In the genomic region with DNA sequence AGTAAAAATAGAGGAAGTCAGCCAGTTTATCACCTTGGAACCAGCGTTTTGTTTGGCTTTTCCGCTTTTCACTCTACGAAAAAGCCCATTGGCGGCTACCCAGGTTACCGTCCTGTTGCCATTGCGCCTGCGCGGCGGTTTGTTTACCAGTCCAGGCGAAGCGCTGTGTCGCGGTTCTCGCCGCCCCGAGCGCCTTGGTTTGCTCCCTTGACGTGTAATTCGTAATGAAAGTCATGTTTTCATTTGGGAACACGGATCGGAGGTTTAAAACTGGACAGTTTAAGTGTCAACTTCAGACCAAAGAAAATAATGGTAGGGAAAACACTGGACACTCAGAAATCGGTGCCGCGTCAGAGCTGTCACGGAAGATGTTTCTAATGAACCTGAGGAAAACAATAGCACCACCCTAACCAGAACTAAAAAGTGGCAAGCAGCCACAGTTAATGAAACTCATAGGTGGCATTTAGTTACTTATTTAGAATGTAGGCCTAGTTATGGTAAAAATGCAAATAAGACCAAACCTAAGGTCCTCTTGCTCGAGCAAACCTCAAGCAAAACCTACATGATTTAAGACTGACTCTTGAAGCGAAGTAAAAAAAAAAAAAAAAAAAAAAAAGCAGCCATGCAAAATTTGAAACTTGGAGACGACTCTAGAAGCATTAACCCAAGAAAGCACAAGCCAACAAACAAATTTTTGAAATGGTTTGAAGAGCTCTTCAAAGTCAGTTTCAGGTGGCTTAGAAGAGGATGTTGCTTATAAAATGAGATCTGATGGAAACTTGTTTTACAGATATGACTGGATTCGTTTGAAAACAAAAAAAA, we compare ENCODE assay signal across 1 cellular context.
TF ChIP-seq lines count a peak whose summit lies in the region.

No MANE protein-coding gene starts in this region.

TF ChIP-seq in WTC11, 78 proteins besides CTCF, POLR2A, EP300 and RAD21 (continued from another document):
- TF ChIP-seq, protein P1, sequence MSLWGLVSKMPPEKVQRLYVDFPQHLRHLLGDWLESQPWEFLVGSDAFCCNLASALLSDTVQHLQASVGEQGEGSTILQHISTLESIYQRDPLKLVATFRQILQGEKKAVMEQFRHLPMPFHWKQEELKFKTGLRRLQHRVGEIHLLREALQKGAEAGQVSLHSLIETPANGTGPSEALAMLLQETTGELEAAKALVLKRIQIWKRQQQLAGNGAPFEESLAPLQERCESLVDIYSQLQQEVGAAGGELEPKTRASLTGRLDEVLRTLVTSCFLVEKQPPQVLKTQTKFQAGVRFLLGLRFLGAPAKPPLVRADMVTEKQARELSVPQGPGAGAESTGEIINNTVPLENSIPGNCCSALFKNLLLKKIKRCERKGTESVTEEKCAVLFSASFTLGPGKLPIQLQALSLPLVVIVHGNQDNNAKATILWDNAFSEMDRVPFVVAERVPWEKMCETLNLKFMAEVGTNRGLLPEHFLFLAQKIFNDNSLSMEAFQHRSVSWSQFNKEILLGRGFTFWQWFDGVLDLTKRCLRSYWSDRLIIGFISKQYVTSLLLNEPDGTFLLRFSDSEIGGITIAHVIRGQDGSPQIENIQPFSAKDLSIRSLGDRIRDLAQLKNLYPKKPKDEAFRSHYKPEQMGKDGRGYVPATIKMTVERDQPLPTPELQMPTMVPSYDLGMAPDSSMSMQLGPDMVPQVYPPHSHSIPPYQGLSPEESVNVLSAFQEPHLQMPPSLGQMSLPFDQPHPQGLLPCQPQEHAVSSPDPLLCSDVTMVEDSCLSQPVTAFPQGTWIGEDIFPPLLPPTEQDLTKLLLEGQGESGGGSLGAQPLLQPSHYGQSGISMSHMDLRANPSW (CRISPR knock-in tag; conservative IDR thresholded peaks at IDR 0.05; ENCODE audit: low read depth) = no peak
- TF ChIP-seq ETV6 (CRISPR knock-in tag; IDR thresholded peaks at IDR 0.05) = no peak
- 0 out of 2 replicates have a peak, but pooled peaks have one; percentile 34 for TF ChIP-seq GABPB1 (CRISPR knock-in tag; IDR thresholded peaks at IDR 0.05)
- no peak for TF ChIP-seq NR1H2 (CRISPR knock-in tag; IDR thresholded peaks at IDR 0.05)
- TF ChIP-seq, protein P2, sequence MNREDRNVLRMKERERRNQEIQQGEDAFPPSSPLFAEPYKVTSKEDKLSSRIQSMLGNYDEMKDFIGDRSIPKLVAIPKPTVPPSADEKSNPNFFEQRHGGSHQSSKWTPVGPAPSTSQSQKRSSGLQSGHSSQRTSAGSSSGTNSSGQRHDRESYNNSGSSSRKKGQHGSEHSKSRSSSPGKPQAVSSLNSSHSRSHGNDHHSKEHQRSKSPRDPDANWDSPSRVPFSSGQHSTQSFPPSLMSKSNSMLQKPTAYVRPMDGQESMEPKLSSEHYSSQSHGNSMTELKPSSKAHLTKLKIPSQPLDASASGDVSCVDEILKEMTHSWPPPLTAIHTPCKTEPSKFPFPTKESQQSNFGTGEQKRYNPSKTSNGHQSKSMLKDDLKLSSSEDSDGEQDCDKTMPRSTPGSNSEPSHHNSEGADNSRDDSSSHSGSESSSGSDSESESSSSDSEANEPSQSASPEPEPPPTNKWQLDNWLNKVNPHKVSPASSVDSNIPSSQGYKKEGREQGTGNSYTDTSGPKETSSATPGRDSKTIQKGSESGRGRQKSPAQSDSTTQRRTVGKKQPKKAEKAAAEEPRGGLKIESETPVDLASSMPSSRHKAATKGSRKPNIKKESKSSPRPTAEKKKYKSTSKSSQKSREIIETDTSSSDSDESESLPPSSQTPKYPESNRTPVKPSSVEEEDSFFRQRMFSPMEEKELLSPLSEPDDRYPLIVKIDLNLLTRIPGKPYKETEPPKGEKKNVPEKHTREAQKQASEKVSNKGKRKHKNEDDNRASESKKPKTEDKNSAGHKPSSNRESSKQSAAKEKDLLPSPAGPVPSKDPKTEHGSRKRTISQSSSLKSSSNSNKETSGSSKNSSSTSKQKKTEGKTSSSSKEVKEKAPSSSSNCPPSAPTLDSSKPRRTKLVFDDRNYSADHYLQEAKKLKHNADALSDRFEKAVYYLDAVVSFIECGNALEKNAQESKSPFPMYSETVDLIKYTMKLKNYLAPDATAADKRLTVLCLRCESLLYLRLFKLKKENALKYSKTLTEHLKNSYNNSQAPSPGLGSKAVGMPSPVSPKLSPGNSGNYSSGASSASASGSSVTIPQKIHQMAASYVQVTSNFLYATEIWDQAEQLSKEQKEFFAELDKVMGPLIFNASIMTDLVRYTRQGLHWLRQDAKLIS (CRISPR knock-in tag; IDR thresholded peaks at IDR 0.05; ENCODE audit: borderline replicate concordance) = no peak
- TF ChIP-seq TEAD4 (CRISPR knock-in tag; IDR thresholded peaks at IDR 0.05) = no peak
- TF ChIP-seq, protein P3, sequence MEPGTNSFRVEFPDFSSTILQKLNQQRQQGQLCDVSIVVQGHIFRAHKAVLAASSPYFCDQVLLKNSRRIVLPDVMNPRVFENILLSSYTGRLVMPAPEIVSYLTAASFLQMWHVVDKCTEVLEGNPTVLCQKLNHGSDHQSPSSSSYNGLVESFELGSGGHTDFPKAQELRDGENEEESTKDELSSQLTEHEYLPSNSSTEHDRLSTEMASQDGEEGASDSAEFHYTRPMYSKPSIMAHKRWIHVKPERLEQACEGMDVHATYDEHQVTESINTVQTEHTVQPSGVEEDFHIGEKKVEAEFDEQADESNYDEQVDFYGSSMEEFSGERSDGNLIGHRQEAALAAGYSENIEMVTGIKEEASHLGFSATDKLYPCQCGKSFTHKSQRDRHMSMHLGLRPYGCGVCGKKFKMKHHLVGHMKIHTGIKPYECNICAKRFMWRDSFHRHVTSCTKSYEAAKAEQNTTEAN (CRISPR knock-in tag; IDR thresholded peaks at IDR 0.05) = no peak
- TF ChIP-seq ZBTB21 (CRISPR knock-in tag; IDR thresholded peaks at IDR 0.05; ENCODE audit: borderline replicate concordance) = no peak
- TF ChIP-seq, protein P4, sequence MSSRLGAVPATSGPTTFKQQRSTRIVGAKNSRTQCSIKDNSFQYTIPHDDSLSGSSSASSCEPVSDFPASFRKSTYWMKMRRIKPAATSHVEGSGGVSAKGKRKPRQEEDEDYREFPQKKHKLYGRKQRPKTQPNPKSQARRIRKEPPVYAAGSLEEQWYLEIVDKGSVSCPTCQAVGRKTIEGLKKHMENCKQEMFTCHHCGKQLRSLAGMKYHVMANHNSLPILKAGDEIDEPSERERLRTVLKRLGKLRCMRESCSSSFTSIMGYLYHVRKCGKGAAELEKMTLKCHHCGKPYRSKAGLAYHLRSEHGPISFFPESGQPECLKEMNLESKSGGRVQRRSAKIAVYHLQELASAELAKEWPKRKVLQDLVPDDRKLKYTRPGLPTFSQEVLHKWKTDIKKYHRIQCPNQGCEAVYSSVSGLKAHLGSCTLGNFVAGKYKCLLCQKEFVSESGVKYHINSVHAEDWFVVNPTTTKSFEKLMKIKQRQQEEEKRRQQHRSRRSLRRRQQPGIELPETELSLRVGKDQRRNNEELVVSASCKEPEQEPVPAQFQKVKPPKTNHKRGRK (CRISPR knock-in tag; IDR thresholded peaks at IDR 0.05; ENCODE audit: borderline replicate concordance) = no peak
- TF ChIP-seq, protein P5, sequence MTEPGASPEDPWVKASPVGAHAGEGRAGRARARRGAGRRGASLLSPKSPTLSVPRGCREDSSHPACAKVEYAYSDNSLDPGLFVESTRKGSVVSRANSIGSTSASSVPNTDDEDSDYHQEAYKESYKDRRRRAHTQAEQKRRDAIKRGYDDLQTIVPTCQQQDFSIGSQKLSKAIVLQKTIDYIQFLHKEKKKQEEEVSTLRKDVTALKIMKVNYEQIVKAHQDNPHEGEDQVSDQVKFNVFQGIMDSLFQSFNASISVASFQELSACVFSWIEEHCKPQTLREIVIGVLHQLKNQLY (CRISPR knock-in tag; IDR thresholded peaks at IDR 0.05) = no peak
- TF ChIP-seq, protein P6, sequence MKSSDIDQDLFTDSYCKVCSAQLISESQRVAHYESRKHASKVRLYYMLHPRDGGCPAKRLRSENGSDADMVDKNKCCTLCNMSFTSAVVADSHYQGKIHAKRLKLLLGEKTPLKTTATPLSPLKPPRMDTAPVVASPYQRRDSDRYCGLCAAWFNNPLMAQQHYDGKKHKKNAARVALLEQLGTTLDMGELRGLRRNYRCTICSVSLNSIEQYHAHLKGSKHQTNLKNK (CRISPR knock-in tag; IDR thresholded peaks at IDR 0.05) = no peak
- no peak for TF ChIP-seq OVOL2 (CRISPR knock-in tag; IDR thresholded peaks at IDR 0.05; ENCODE audit: borderline replicate concordance)
